17 cellular contexts compared by ENCODE assay signal in the genomic region with DNA sequence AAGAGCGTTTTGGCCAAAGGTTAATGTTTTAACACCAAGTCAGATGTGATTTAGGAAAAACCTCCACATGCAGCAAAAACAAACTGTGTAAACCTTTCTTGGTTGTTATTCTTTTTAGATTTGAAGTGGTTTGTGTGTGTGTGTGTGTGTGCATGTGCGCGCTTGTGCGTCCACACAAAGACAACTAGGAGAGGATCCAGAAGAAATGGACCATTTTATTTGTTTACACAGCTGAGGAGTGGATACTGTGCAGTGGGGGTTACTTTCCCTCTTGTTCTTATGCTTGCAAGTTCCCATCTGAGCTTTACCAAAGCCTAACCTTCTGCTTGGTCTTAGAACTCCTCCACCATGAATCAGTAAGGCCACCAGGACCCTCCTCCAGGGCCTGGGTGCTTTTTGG.
"Had no signal": no experiment of that assay in that cellular context is flagged by ENCODE, and none has a peak within 500 bp of the region (broad histone marks: within the 10 kb centered on the region; RNA-seq: fewer than 3 reads in every experiment).

No MANE protein-coding gene starts in this region.

- H3K4me1 ChIP-seq: foreskin keratinocyte had no signal

- H3K9me3 ChIP-seq: neutrophil, right atrium auricular region, transverse colon had no signal

- H3K4me2 ChIP-seq: smooth muscle cell had no signal

- H3K36me3 ChIP-seq: WERI-Rb-1 had no signal

- H3K4me3 ChIP-seq: lung, right atrium auricular region, smooth muscle cell, transverse colon had no signal

- H3K27ac ChIP-seq: foreskin keratinocyte, neutrophil, right atrium auricular region, transverse colon, WERI-Rb-1 had no signal

- ATAC-seq: activated T-helper 17 cell treated with anti-CD3 and anti-CD28 coated beads, Interleukin-2, amount 50 U/mL, for 72 hours; esophagus mucosa; foreskin keratinocyte; left cardiac atrium; stimulated activated effector memory CD8-positive, alpha-beta T cell treated with anti-CD3 and anti-CD28 coated beads, Interleukin-12 subunit alpha, Interleukin-12 subunit beta, amount 100 ng/mL, for 72 hours had no signal

- H3K27me3 ChIP-seq: foreskin keratinocyte, neutrophil, right atrium auricular region, transverse colon had no signal

- DNase-seq: activated CD4-positive, alpha-beta T cell treated with anti-CD3 and anti-CD28 coated beads for 48 hours; activated naive CD4-positive, alpha-beta T cell treated with anti-CD3 and anti-CD28 coated beads for 36 hours; activated T-cell treated with anti-CD3 and anti-CD28 coated beads for 4 hours; foreskin keratinocyte; head of caudate nucleus; left cardiac atrium; naive B cell; T1000; WERI-Rb-1 had no signal
